10 cellular contexts compared by ENCODE assay signal in genomic region chr12:12467701-12468218, GRCh38.
DNase-seq lines count a peak whose midpoint lies in the region; ATAC-seq and TF ChIP-seq lines count a peak whose summit lies in the region.
"Had no signal": no experiment of that assay in that cellular context is flagged by ENCODE, and none has a peak within 500 bp of the region (broad histone marks: within the 10 kb centered on the region; RNA-seq: fewer than 3 reads in every experiment).

No MANE protein-coding gene starts in this region.

- H3K9me3 Mint-ChIP-seq in Caco-2 (ENCODE audit: unreplicated experiment): peaks cover 17% of the 10 kb centered on the region
- H3K9me3 Mint-ChIP-seq in T-helper 2 cell treated with Interferon-gamma antibody and Interleukin-4, amounts not matched to agents 5 μg/mL and 100 μg/mL, for 36 hours: no peaks in the 10 kb centered on the region

- H3K4me3 ChIP-seq in Caco-2 (ENCODE audit: low read depth, low read length) (no peak overlapping the region), mesendoderm (ENCODE audit: low read length) (no peak overlapping the region)

- no peak overlapping the region for H2AK5ac ChIP-seq in mesendoderm (ENCODE audit: low read length)

- H3K79me1 ChIP-seq in mesendoderm (ENCODE audit: low read length): no peaks in the 10 kb centered on the region

- H4K5ac ChIP-seq in mesendoderm (ENCODE audit: low read length): no peak overlapping the region

- no peak overlapping the region for H3K56ac ChIP-seq in mesendoderm (ENCODE audit: low read length)

- no peak overlapping the region for H4K8ac ChIP-seq in mesendoderm (ENCODE audit: low read depth, low read length)

- DNase-seq in Caco-2 (no peak), putamen (ENCODE audit: low spot score) (peak; percentile 38), mesendoderm (no peak), HPDE6-E6E7 (ENCODE audit: extremely low spot score) (no peak), GM10248 (ENCODE audit: extremely low spot score) (no peak)
- DNase-seq in T-helper 2 cell treated with Interferon-gamma antibody and Interleukin-4, amounts not matched to agents 5 μg/mL and 100 μg/mL, for 36 hours (ENCODE audit: low spot score): peak; percentile 42
- DNase-seq: erythroblast had no signal

- H3K4ac ChIP-seq in mesendoderm (ENCODE audit: low read depth, low read length): no peak overlapping the region

- H3K23ac ChIP-seq in mesendoderm (ENCODE audit: low read length): no peak overlapping the region

- POLR2A ChIA-PET in Caco-2 (lab: Charles Lee) (no interaction called here), GM10248 (lab: Yijun Ruan, JAX) (no interaction called here)

- no peaks in the 10 kb centered on the region for H3K9me3 ChIP-seq in Caco-2

- H3K27ac Mint-ChIP-seq in Caco-2 (ENCODE audit: unreplicated experiment): peak overlapping the region; percentile 33
- peak overlapping the region; percentile 85 for H3K27ac Mint-ChIP-seq in T-helper 2 cell treated with Interferon-gamma antibody and Interleukin-4, amounts not matched to agents 5 μg/mL and 100 μg/mL, for 36 hours

- CTCF ChIA-PET in Caco-2 (lab: Charles Lee): no interaction called here
- CTCF ChIA-PET in GM10248 (lab: Yijun Ruan, JAX): interaction anchor here (1.4 to 1.6 kb wide), 2 partner anchors 9 to 91 kb away, joined by 3 to 4 read pairs; no protein-coding TSS in a partner anchor

- no peak overlapping the region for H3K9ac ChIP-seq in mesendoderm (ENCODE audit: low read length)
- H3K9ac ChIP-seq: parathyroid adenoma had no signal

- no CpG with 5 or more reads among the region's 13 CpGs for WGBS in mesendoderm (ENCODE audit: extremely low coverage, insufficient coverage, low lambda C conversion rate)

- H3K36me3 Mint-ChIP-seq in Caco-2 (ENCODE audit: insufficient read depth, unreplicated experiment): peaks cover 69% of the 10 kb centered on the region
- peaks cover 46% of the 10 kb centered on the region for H3K36me3 Mint-ChIP-seq in T-helper 2 cell treated with Interferon-gamma antibody and Interleukin-4, amounts not matched to agents 5 μg/mL and 100 μg/mL, for 36 hours (ENCODE audit: low read depth)

- TF ChIP-seq CTCF in Caco-2 (IDR thresholded peaks at IDR 0.05; ENCODE audit: insufficient read depth in 1 of 2, low read depth in 1 of 2, low read length in 1 of 2, severe bottlenecking in 1 of 2, unreplicated experiment in 1 of 2) (no peak), GM10248 (IDR thresholded peaks at IDR 0.05; ENCODE audit: control extremely low read depth, extremely low read depth, low read depth, missing control alignments) (no peak)

- no peak overlapping the region for H3K18ac ChIP-seq in mesendoderm (ENCODE audit: low read length)

- H3K27ac ChIP-seq in cingulate gyrus (ENCODE audit: low read depth, low read length): peak overlapping the region; percentile 69
- no peak overlapping the region for H3K27ac ChIP-seq in mesendoderm (ENCODE audit: low read depth, low read length)
- H3K27ac ChIP-seq: parathyroid adenoma had no signal

- no peak overlapping the region for H3K4me3 Mint-ChIP-seq in Caco-2 (ENCODE audit: unreplicated experiment)
- H3K4me3 Mint-ChIP-seq in T-helper 2 cell treated with Interferon-gamma antibody and Interleukin-4, amounts not matched to agents 5 μg/mL and 100 μg/mL, for 36 hours: peak overlapping the region; percentile 61

- no peak overlapping the region for H2BK5ac ChIP-seq in mesendoderm (ENCODE audit: low read length)

- BruUV-seq in Caco-2 (replicated peaks; lab: Mats Ljungman, UMichigan): no TSS peak

- H3K36me3 ChIP-seq in Caco-2 (ENCODE audit: control insufficient read depth, insufficient read depth, low read length) (peaks cover 3% of the 10 kb centered on the region), mesendoderm (ENCODE audit: control insufficient read depth, insufficient read depth, low read length) (no peaks in the 10 kb centered on the region)

- no peaks in the 10 kb centered on the region for H3K27me3 ChIP-seq in Caco-2 (replicated peaks; ENCODE audit: control insufficient read depth, insufficient read depth, low read length)
- no peaks in the 10 kb centered on the region for H3K27me3 ChIP-seq in mesendoderm (ENCODE audit: insufficient read depth, low read length, poor library complexity)

- peaks cover 22% of the 10 kb centered on the region for H3K4me1 Mint-ChIP-seq in Caco-2 (ENCODE audit: low read depth, unreplicated experiment)
- H3K4me1 Mint-ChIP-seq in T-helper 2 cell treated with Interferon-gamma antibody and Interleukin-4, amounts not matched to agents 5 μg/mL and 100 μg/mL, for 36 hours (ENCODE audit: low read depth): peaks cover 66% of the 10 kb centered on the region

- ATAC-seq in HG03460 (IDR thresholded peaks at IDR 0.05; ENCODE audit: unreplicated experiment): no peak

- H3K4me2 ChIP-seq in mesendoderm (ENCODE audit: low read length): no peak overlapping the region

- H2BK120ac ChIP-seq in mesendoderm (ENCODE audit: low read depth, low read length): no peak overlapping the region

- intact Hi-C loops in Caco-2 (cut with micrococcal nuclease; ENCODE audit: unreplicated experiment): no loop called here

- no peaks in the 10 kb centered on the region for H3K27me3 Mint-ChIP-seq in Caco-2 (ENCODE audit: insufficient read depth, unreplicated experiment)
- no peaks in the 10 kb centered on the region for H3K27me3 Mint-ChIP-seq in T-helper 2 cell treated with Interferon-gamma antibody and Interleukin-4, amounts not matched to agents 5 μg/mL and 100 μg/mL, for 36 hours (ENCODE audit: low read depth)

- H3K4me1 ChIP-seq in Caco-2 (peaks cover 6% of the 10 kb centered on the region; the same call in 1 of the 2 replicates), mesendoderm (ENCODE audit: control insufficient read depth, low read depth, low read length) (no peaks in the 10 kb centered on the region)

- no peaks in the 10 kb centered on the region for H3K79me2 ChIP-seq in mesendoderm (ENCODE audit: control insufficient read depth, insufficient read depth, low read length)

- H2BK15ac ChIP-seq in mesendoderm (replicated peaks; ENCODE audit: low read depth): no peak overlapping the region

Comparison
In these comparisons a context has a peak if more than half of its experiments do, and no peak if none do; other contexts are left out.
1. DNase-seq: peak in T-helper 2 cell treated with Interferon-gamma antibody and Interleukin-4, amounts not matched to agents 5 μg/mL and 100 μg/mL, for 36 hours (single experiment) and putamen (single experiment); none in Caco-2 (0 of 2), mesendoderm (single experiment), HPDE6-E6E7 (single experiment) and GM10248 (single experiment).